15 cellular contexts compared by ENCODE assay signal in the genomic region with DNA sequence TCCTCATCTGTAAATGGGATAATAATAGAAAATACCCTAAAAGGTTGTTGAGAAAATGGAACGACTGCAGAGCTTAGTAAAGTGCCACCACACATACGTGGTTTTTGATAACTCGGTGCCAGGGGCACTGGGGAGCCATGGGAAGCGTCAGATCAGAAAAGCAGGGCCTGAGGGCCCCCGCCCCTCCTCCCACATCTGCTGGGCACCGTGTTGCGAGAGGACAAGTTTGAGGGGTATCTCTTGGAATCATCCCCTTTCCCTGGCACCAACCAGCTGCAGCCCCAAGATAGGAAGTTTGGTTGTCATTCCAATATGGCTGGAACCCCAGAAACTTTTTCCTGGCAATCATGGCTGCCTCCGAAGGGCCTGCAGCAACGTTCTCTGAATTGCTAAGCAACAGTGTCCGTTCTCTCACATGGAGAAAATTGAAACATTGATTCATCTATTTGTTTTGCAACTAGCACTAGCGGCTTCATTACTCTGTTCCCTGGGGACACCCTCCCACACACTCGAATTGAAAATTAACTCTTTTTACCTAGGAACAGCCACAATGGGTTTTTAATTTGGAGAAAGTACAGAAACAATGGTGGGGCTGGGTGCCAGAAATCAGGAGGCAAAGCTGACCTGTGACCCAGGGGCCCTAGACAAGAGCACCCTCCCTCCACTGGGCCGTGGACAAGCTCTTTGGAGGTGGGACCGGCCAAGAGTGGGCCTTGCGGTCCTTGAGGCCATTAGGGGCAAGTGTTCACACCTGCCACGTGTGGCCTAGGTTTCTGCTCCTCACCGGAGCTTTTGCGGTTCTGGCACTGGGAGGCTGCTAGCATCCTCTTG.
DNase-seq lines count a peak whose midpoint lies in the region; ATAC-seq and TF ChIP-seq lines count a peak whose summit lies in the region.
"Had no signal": no experiment of that assay in that cellular context is flagged by ENCODE, and none has a peak within 500 bp of the region (broad histone marks: within the 10 kb centered on the region; RNA-seq: fewer than 3 reads in every experiment).

No MANE protein-coding gene starts in this region.

- peaks cover 0 to 4% of the 10 kb centered on the region in 2 donors for H3K27me3 ChIP-seq in stomach smooth muscle (ENCODE audit: control insufficient read depth in 1 of 2, insufficient read depth in 2 of 2, low read length in 2 of 2)
- H3K27me3 ChIP-seq: upper lobe of left lung had no signal

- no peaks in the 10 kb centered on the region for H3K36me3 ChIP-seq in stomach smooth muscle (ENCODE audit: control insufficient read depth in 2 of 2, insufficient read depth in 2 of 2, low read length in 2 of 2)
- H3K36me3 ChIP-seq: upper lobe of left lung had no signal

- H3K4me1 Mint-ChIP-seq in activated T-helper 2 cell treated with anti-CD3 and anti-CD28 coated beads, Interferon-gamma antibody, Interleukin-2, Interleukin-4, amounts not matched to agents 10 μg/mL and 5 μg/mL and 100 μg/mL, durations not matched to agents 14 hours and 24 hours and 36 hours (ENCODE audit: low read depth) = peaks cover 2% of the 10 kb centered on the region
- H3K4me1 Mint-ChIP-seq: activated CD4-positive, alpha-beta T cell treated with anti-CD3 and anti-CD28 coated beads, Interleukin-2, amount 10 ng/mL, durations not matched to agents 7 days and 5 days; T-helper 17 cell had no signal

- H3K4me3 ChIP-seq in fibroblast of the aortic adventitia (ENCODE audit: low read depth, low read length) = no peak overlapping the region
- H3K4me3 ChIP-seq in stomach smooth muscle (ENCODE audit: low read length in 2 of 2) = no peak overlapping the region
- H3K4me3 ChIP-seq: upper lobe of left lung had no signal

- ATAC-seq in HG03521 (IDR thresholded peaks at IDR 0.05; ENCODE audit: unreplicated experiment) (no peak), HG03108 (IDR thresholded peaks at IDR 0.05; ENCODE audit: unreplicated experiment) (no peak)
- ATAC-seq: activated T-cell treated with anti-CD3 and anti-CD28 coated beads, Interleukin-2, amount 50 U/mL, for 72 hours; left lobe of liver; T-helper 17 cell had no signal

- no peak for TF ChIP-seq CTCF in fibroblast of the aortic adventitia (IDR thresholded peaks at IDR 0.05; ENCODE audit: insufficient read depth, low read length)

- H3K4me1 ChIP-seq in stomach smooth muscle (ENCODE audit: control insufficient read depth, insufficient read depth, low read length) = no peaks in the 10 kb centered on the region

- intact Hi-C loops in activated T-helper 2 cell treated with anti-CD3 and anti-CD28 coated beads, Interferon-gamma antibody, Interleukin-2, Interleukin-4, amounts not matched to agents 10 μg/mL and 5 μg/mL and 100 μg/mL, durations not matched to agents 14 hours and 24 hours and 36 hours (cut with micrococcal nuclease) = no loop called here

- H3K9me3 ChIP-seq in stomach smooth muscle (ENCODE audit: control insufficient read depth in 2 of 2, low read length in 2 of 2) = no peaks in the 10 kb centered on the region
- H3K9me3 ChIP-seq: upper lobe of left lung had no signal

- peak; percentile 11 for DNase-seq in activated CD4-positive, CD25-positive, alpha-beta regulatory T cell treated with anti-CD3 and anti-CD28 coated beads, Interleukin-2, amount 50 U/mL, for 72 hours
- DNase-seq in activated CD4-positive, CD25-positive, alpha-beta regulatory T cell (lab: John Stamatoyannopoulos, UW) = no peak
- DNase-seq in NCI-H2081 (lab: John Stamatoyannopoulos, UW) (peak; percentile 19 to 28), fibroblast of the aortic adventitia (ENCODE audit: low read depth) (peak; percentile 22)
- no peak for DNase-seq in activated T-helper 2 cell treated with anti-CD3 and anti-CD28 coated beads, Interferon-gamma antibody, Interleukin-2, Interleukin-4, amounts not matched to agents 10 μg/mL and 5 μg/mL and 100 μg/mL, durations not matched to agents 14 hours and 24 hours and 36 hours (ENCODE audit: low spot score)
- DNase-seq: activated CD4-positive, alpha-beta T cell treated with anti-CD3 and anti-CD28 coated beads, Interleukin-2, amount 10 ng/mL, durations not matched to agents 7 days and 5 days; activated T-cell treated with anti-CD3 and anti-CD28 coated beads, Interleukin-2, amount 50 U/mL, for 72 hours; DND-41; effector CD8-positive, alpha-beta T cell; T-helper 17 cell; upper lobe of left lung had no signal

- no peaks in the 10 kb centered on the region for H3K9me3 Mint-ChIP-seq in activated T-helper 2 cell treated with anti-CD3 and anti-CD28 coated beads, Interferon-gamma antibody, Interleukin-2, Interleukin-4, amounts not matched to agents 10 μg/mL and 5 μg/mL and 100 μg/mL, durations not matched to agents 14 hours and 24 hours and 36 hours
- H3K9me3 Mint-ChIP-seq: activated CD4-positive, alpha-beta T cell treated with anti-CD3 and anti-CD28 coated beads, Interleukin-2, amount 10 ng/mL, durations not matched to agents 7 days and 5 days; activated T-cell treated with anti-CD3 and anti-CD28 coated beads, Interleukin-2, amount 50 U/mL, for 72 hours had no signal

- H3K9ac ChIP-seq in stomach smooth muscle (ENCODE audit: low read length in 2 of 2) = no peak overlapping the region

- peak overlapping the region; percentile 6 for H3K27ac ChIP-seq in stomach smooth muscle (ENCODE audit: low read length)
- H3K27ac ChIP-seq: upper lobe of left lung had no signal

- no peaks in the 10 kb centered on the region for H3K36me3 Mint-ChIP-seq in activated T-helper 2 cell treated with anti-CD3 and anti-CD28 coated beads, Interferon-gamma antibody, Interleukin-2, Interleukin-4, amounts not matched to agents 10 μg/mL and 5 μg/mL and 100 μg/mL, durations not matched to agents 14 hours and 24 hours and 36 hours (ENCODE audit: low read depth)

- no peak overlapping the region for H3K27ac Mint-ChIP-seq in activated T-helper 2 cell treated with anti-CD3 and anti-CD28 coated beads, Interferon-gamma antibody, Interleukin-2, Interleukin-4, amounts not matched to agents 10 μg/mL and 5 μg/mL and 100 μg/mL, durations not matched to agents 14 hours and 24 hours and 36 hours
- H3K27ac Mint-ChIP-seq: activated CD4-positive, alpha-beta T cell treated with anti-CD3 and anti-CD28 coated beads, Interleukin-2, amount 10 ng/mL, durations not matched to agents 7 days and 5 days; activated T-cell treated with anti-CD3 and anti-CD28 coated beads, Interleukin-2, amount 50 U/mL, for 72 hours; T-helper 17 cell had no signal

- H3K4me3 Mint-ChIP-seq in activated T-helper 2 cell treated with anti-CD3 and anti-CD28 coated beads, Interferon-gamma antibody, Interleukin-2, Interleukin-4, amounts not matched to agents 10 μg/mL and 5 μg/mL and 100 μg/mL, durations not matched to agents 14 hours and 24 hours and 36 hours (ENCODE audit: low read depth) = no peak overlapping the region
- H3K4me3 Mint-ChIP-seq: activated CD4-positive, alpha-beta T cell treated with anti-CD3 and anti-CD28 coated beads, Interleukin-2, amount 10 ng/mL, durations not matched to agents 7 days and 5 days; activated T-cell treated with anti-CD3 and anti-CD28 coated beads, Interleukin-2, amount 50 U/mL, for 72 hours; T-helper 17 cell had no signal

- no peaks in the 10 kb centered on the region for H3K27me3 Mint-ChIP-seq in activated T-helper 2 cell treated with anti-CD3 and anti-CD28 coated beads, Interferon-gamma antibody, Interleukin-2, Interleukin-4, amounts not matched to agents 10 μg/mL and 5 μg/mL and 100 μg/mL, durations not matched to agents 14 hours and 24 hours and 36 hours (ENCODE audit: low read depth)
- H3K27me3 Mint-ChIP-seq: activated CD4-positive, alpha-beta T cell treated with anti-CD3 and anti-CD28 coated beads, Interleukin-2, amount 10 ng/mL, durations not matched to agents 7 days and 5 days had no signal

Comparison
In these comparisons a context has a peak if more than half of its experiments do, and no peak if none do; other contexts are left out.
1. DNase-seq: peak in activated CD4-positive, CD25-positive, alpha-beta regulatory T cell treated with anti-CD3 and anti-CD28 coated beads, Interleukin-2, amount 50 U/mL, for 72 hours (single experiment), NCI-H2081 (2 of 2) and fibroblast of the aortic adventitia (single experiment); none in activated CD4-positive, CD25-positive, alpha-beta regulatory T cell (0 of 4) and activated T-helper 2 cell treated with anti-CD3 and anti-CD28 coated beads, Interferon-gamma antibody, Interleukin-2, Interleukin-4, amounts not matched to agents 10 μg/mL and 5 μg/mL and 100 μg/mL, durations not matched to agents 14 hours and 24 hours and 36 hours (single experiment).